29 cellular contexts compared by ENCODE assay signal in genomic region chr12:127774828-127775227, GRCh38.
"Had no signal": no experiment of that assay in that cellular context is flagged by ENCODE, and none has a peak within 500 bp of the region (broad histone marks: within the 10 kb centered on the region; RNA-seq: fewer than 3 reads in every experiment).

No MANE protein-coding gene starts in this region.

- H3K4me3 ChIP-seq: coronary artery, dorsolateral prefrontal cortex, left ventricle myocardium inferior, lung, neural progenitor cell, skin epidermis, upper lobe of left lung, vagina had no signal

- H3K9me3 ChIP-seq: left ventricle myocardium inferior, upper lobe of left lung, vagina had no signal

- H3K4me2 ChIP-seq: neural progenitor cell had no signal

- H2AFZ ChIP-seq: neural progenitor cell had no signal

- DNase-seq: activated CD4-positive, alpha-beta memory T cell treated with anti-CD3 and anti-CD28 coated beads, Interleukin-2, amount 10 ng/mL, durations not matched to agents 7 days and 5 days; activated CD4-positive, alpha-beta T cell treated with anti-CD3 and anti-CD28 coated beads for 1 hour; activated CD4-positive, alpha-beta T cell treated with anti-CD3 and anti-CD28 coated beads, Interleukin-2, amount 10 ng/mL, durations not matched to agents 7 days and 5 days; activated gamma-delta T cell treated with Interleukin-2 at 50 U/mL for 16 hours; activated naive CD4-positive, alpha-beta T cell treated with anti-CD3 and anti-CD28 coated beads, Interleukin-2, amount 50 U/mL, for 16 hours; activated T-cell treated with anti-CD3 and anti-CD28 coated beads, Interleukin-2, amount 50 U/mL, for 4 hours; cerebellar nuclear complex; effector memory CD8-positive, alpha-beta T cell; erythroblast; foreskin melanocyte; left ventricle myocardium inferior; mesendoderm; natural killer cell; right cardiac atrium; stimulated activated CD4-positive, alpha-beta T cell treated with anti-CD3 and anti-CD28 coated beads, Interleukin-12 subunit alpha, Interleukin-12 subunit beta, amount 100 ng/mL, for 4 hours; stimulated activated CD4-positive, alpha-beta T cell treated with anti-CD3 and anti-CD28 coated beads, Interleukin-4, amount 100 ng/mL, for 24 hours; T-helper 2 cell had no signal

- H3K9ac ChIP-seq: neural progenitor cell had no signal

- H3K27ac ChIP-seq: coronary artery, left ventricle myocardium inferior, neural progenitor cell, skin epidermis, upper lobe of left lung, vagina had no signal

- H3K36me3 ChIP-seq: left ventricle myocardium inferior, neural progenitor cell, upper lobe of left lung, vagina had no signal

- FAIRE-seq: bronchial epithelial cell, islet of Langerhans had no signal

- ATAC-seq: activated T-cell treated with anti-CD3 and anti-CD28 coated beads, Interleukin-2, amount 50 U/mL, for 4 hours; activated T-helper 17 cell treated with anti-CD3 and anti-CD28 coated beads, Interleukin-2, amount 50 U/mL, for 72 hours; effector memory CD8-positive, alpha-beta T cell; natural killer cell; right cardiac atrium; stimulated activated effector memory CD8-positive, alpha-beta T cell treated with anti-CD3 and anti-CD28 coated beads, Interleukin-12 subunit alpha, Interleukin-12 subunit beta, amount 100 ng/mL, for 72 hours; WTC11 had no signal

- H3K4me1 ChIP-seq: left ventricle myocardium inferior, upper lobe of left lung, vagina had no signal

- H3K27me3 ChIP-seq: dorsolateral prefrontal cortex, neural progenitor cell, upper lobe of left lung, vagina had no signal
